ENCODE assay signal across 9 cellular contexts in the genomic region with DNA sequence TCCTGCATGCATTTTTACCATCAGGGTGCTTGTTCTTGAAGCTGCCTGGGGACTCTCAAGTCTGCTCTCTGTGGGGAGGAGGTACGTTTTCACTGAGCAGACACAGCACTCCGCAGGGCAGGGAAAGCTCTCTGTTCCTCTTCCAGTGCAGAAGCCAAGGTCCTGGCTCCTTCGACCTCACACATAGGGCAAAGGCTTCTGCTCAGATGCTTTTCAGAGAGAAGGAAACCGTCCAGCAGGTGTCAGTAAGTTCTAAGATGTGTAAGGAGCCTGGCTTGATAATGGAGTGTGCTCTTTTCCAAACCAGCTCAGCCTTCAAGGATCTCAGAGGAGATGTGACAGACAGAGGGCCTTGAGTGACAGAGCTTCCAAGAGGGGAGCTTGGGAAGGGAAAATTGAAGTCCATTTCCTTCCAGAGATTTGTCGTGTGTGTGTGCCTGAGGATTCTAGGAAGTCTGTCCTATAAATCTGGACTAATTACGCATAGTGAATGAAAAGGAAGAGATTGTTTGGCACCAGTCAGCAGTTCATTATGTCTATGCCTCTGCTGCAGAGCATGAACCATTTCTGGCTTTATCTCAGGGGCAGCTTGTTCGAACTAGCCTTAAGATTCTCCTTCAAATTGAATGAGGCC.
DNase-seq lines count a peak whose midpoint lies in the region; ATAC-seq and TF ChIP-seq lines count a peak whose summit lies in the region.
"Had no signal": no experiment of that assay in that cellular context is flagged by ENCODE, and none has a peak within 500 bp of the region (broad histone marks: within the 10 kb centered on the region; RNA-seq: fewer than 3 reads in every experiment).

No MANE protein-coding gene starts in this region.

- no peak overlapping the region for H3K4me3 Mint-ChIP-seq in T-helper 2 cell treated with Interferon-gamma antibody and Interleukin-4, amounts not matched to agents 5 μg/mL and 100 μg/mL, for 36 hours

- no peak overlapping the region for H3K4me3 ChIP-seq in choroid plexus epithelial cell (ENCODE audit: low read depth, low read length)
- H3K4me3 ChIP-seq in lung, result no peak overlapping the region

- DNase-seq in AML-193 (lab: John Stamatoyannopoulos, UW), result peak; percentile 82 to 84
- peak; percentile 65 for DNase-seq in HT1080 (ENCODE audit: low read depth)
- peak; percentile 77 to 89 for DNase-seq in NOMO-1 (lab: John Stamatoyannopoulos, UW; ENCODE audit: unreplicated experiment in 2 of 2)
- peak; percentile 90 for DNase-seq in choroid plexus epithelial cell (ENCODE audit: low read depth)
- DNase-seq in lung (ENCODE audit: low spot score), result peak; percentile 39
- no peak for DNase-seq in T-helper 2 cell treated with Interferon-gamma antibody and Interleukin-4, amounts not matched to agents 5 μg/mL and 100 μg/mL, for 36 hours (ENCODE audit: low spot score)

- no peak overlapping the region for H3K27ac ChIP-seq in lung (ENCODE audit: low read depth in 1 of 2, low read length in 1 of 2)
- H3K27ac ChIP-seq: epithelial cell of prostate had no signal

- H3K27me3 Mint-ChIP-seq in T-helper 2 cell treated with Interferon-gamma antibody and Interleukin-4, amounts not matched to agents 5 μg/mL and 100 μg/mL, for 36 hours (ENCODE audit: low read depth), result peaks cover 34% of the 10 kb centered on the region

- H3K4me1 Mint-ChIP-seq in T-helper 2 cell treated with Interferon-gamma antibody and Interleukin-4, amounts not matched to agents 5 μg/mL and 100 μg/mL, for 36 hours (ENCODE audit: low read depth), result no peaks in the 10 kb centered on the region

- H3K36me3 Mint-ChIP-seq in T-helper 2 cell treated with Interferon-gamma antibody and Interleukin-4, amounts not matched to agents 5 μg/mL and 100 μg/mL, for 36 hours (ENCODE audit: low read depth), result no peaks in the 10 kb centered on the region

- TF ChIP-seq CTCF in choroid plexus epithelial cell (conservative IDR thresholded peaks at IDR 0.05; ENCODE audit: low read depth, low read length) (peak; percentile 78), lung (IDR thresholded peaks at IDR 0.05; ENCODE audit: control extremely low read depth, extremely low read depth) (peak; percentile 32)

- H3K27me3 ChIP-seq in lung (ENCODE audit: control insufficient read depth, insufficient read depth), result no peaks in the 10 kb centered on the region

- no peaks in the 10 kb centered on the region for H3K9me3 Mint-ChIP-seq in T-helper 2 cell treated with Interferon-gamma antibody and Interleukin-4, amounts not matched to agents 5 μg/mL and 100 μg/mL, for 36 hours

- H3K9me3 ChIP-seq in lung (ENCODE audit: control insufficient read depth in 2 of 2, insufficient read depth in 1 of 2, low read length in 1 of 2), result no peaks in the 10 kb centered on the region

- H3K36me3 ChIP-seq in lung (ENCODE audit: control insufficient read depth in 2 of 2, insufficient read depth in 2 of 2, low read length in 2 of 2), result no peaks in the 10 kb centered on the region

- no peaks in the 10 kb centered on the region for H3K4me1 ChIP-seq in lung (ENCODE audit: control insufficient read depth in 2 of 2, insufficient read depth in 2 of 2, low read length in 2 of 2)

- WGBS in lung, 2 donors, result 26 to 31% methylated on average over 7 of the region's 7 CpGs

- no peak overlapping the region for H3K27ac Mint-ChIP-seq in T-helper 2 cell treated with Interferon-gamma antibody and Interleukin-4, amounts not matched to agents 5 μg/mL and 100 μg/mL, for 36 hours

- ATAC-seq in GM18502 (IDR thresholded peaks at IDR 0.05; ENCODE audit: poor library complexity, unreplicated experiment) (peak; percentile 86), lung (ENCODE audit: insufficient read depth, low FRiP score) (peak; percentile 70), HG02884 (IDR thresholded peaks at IDR 0.05; ENCODE audit: unreplicated experiment) (no peak)
